Comparison of ENCODE assay signal across 23 cellular contexts in genomic region chr4:112201915-112202505, GRCh38. TPM values are rescaled to one million over a fixed set of nuclear protein-coding genes. Genes with fewer than 3 reads are reported as not detected.
DNase-seq lines count a peak whose midpoint lies in the region; ATAC-seq, FAIRE-seq and TF ChIP-seq lines count a peak whose summit lies in the region.
"Had no signal": no experiment of that assay in that cellular context is flagged by ENCODE, and none has a peak within 500 bp of the region (broad histone marks: within the 10 kb centered on the region; RNA-seq: fewer than 3 reads in every experiment).

No MANE protein-coding gene starts in this region.

- H3K9me3 Mint-ChIP-seq in GM23338: no peaks in the 10 kb centered on the region
- H3K9me3 Mint-ChIP-seq: effector memory CD8-positive, alpha-beta T cell; naive thymus-derived CD8-positive, alpha-beta T cell; stimulated activated naive B cell treated with anti-CD40 and anti-IgM and Interleukin-4, amounts not matched to agents 10 μg/mL and 1 μg/mL and 100 μg/mL, for 72 hours had no signal

- H3K27me3 Mint-ChIP-seq in GM23338 (ENCODE audit: insufficient read depth, low read depth, poor library complexity): no peaks in the 10 kb centered on the region
- H3K27me3 Mint-ChIP-seq: B cell; stimulated activated naive B cell treated with anti-CD40 and anti-IgM and Interleukin-4, amounts not matched to agents 10 μg/mL and 1 μg/mL and 100 μg/mL, for 72 hours had no signal

- no peaks in the 10 kb centered on the region for H3K36me3 Mint-ChIP-seq in GM23338 (ENCODE audit: low read depth)
- H3K36me3 Mint-ChIP-seq: activated CD8-positive, alpha-beta memory T cell treated with anti-CD3 and anti-CD28 coated beads, Interleukin-2, amount 10 ng/mL, durations not matched to agents 7 days and 5 days; naive thymus-derived CD8-positive, alpha-beta T cell; stimulated activated naive B cell treated with anti-CD40 and anti-IgM and Interleukin-4, amounts not matched to agents 10 μg/mL and 1 μg/mL and 100 μg/mL, for 72 hours had no signal

- H3K4me2 ChIP-seq in GM23338 (no peak overlapping the region), osteoblast (ENCODE audit: insufficient read depth, low read length) (no peak overlapping the region)

- H2AFZ ChIP-seq in GM23338: peak overlapping the region; percentile 76; the same call in 1 of the 2 replicates
- H2AFZ ChIP-seq in osteoblast (ENCODE audit: low read length): no peak overlapping the region

- H3K79me2 ChIP-seq in GM23338 (replicated peaks; ENCODE audit: insufficient read depth) (no peaks in the 10 kb centered on the region), osteoblast (ENCODE audit: insufficient read depth, low read length) (no peaks in the 10 kb centered on the region)

- peaks cover 8% of the 10 kb centered on the region; the same call in 1 of the 2 replicates for H3K9me2 ChIP-seq in GM23338 (ENCODE audit: insufficient read depth)

- H3K36me3 ChIP-seq in GM23338 (ENCODE audit: insufficient read depth) (no peaks in the 10 kb centered on the region), iPS-15b (ENCODE audit: control insufficient read depth, insufficient read depth, low read length) (no peaks in the 10 kb centered on the region), osteoblast (ENCODE audit: insufficient read depth, low read length) (no peaks in the 10 kb centered on the region)
- H3K36me3 ChIP-seq: heart right ventricle, transverse colon had no signal

- no peak overlapping the region for H3K27ac ChIP-seq in GM23338 (ENCODE audit: low read depth)
- no peak overlapping the region for H3K27ac ChIP-seq in osteoblast (ENCODE audit: low read depth, low read length)
- H3K27ac ChIP-seq: heart right ventricle, transverse colon had no signal

- peak; percentile 20 for DNase-seq in GM23338 (ENCODE audit: low spot score)
- no peak for DNase-seq in frontal cortex (ENCODE audit: low spot score in 2 of 2)
- no peak for DNase-seq in osteoblast (ENCODE audit: insufficient read length, low spot score, missing footprints)
- DNase-seq: activated CD4-positive, CD25-positive, alpha-beta regulatory T cell; activated CD8-positive, alpha-beta memory T cell treated with anti-CD3 and anti-CD28 coated beads, Interleukin-2, amount 10 ng/mL, durations not matched to agents 7 days and 5 days; activated gamma-delta T cell; amniotic stem cell; effector memory CD8-positive, alpha-beta T cell; GDM1; heart right ventricle; IMR-90; islet precursor cell; mammary epithelial cell; naive thymus-derived CD8-positive, alpha-beta T cell; NCI-H1930; SHP77 treated with DMSO at 0.1 percent for 48 hours; stimulated activated naive B cell treated with anti-CD40 and anti-IgM and Interleukin-4, amounts not matched to agents 10 μg/mL and 1 μg/mL and 100 μg/mL, for 72 hours; transverse colon had no signal

- no peak overlapping the region for H3K4me3 ChIP-seq in GM23338
- H3K4me3 ChIP-seq in iPS-15b (ENCODE audit: low read depth, low read length): no peak overlapping the region
- H3K4me3 ChIP-seq in osteoblast (ENCODE audit: insufficient read depth, low read length): no peak overlapping the region
- H3K4me3 ChIP-seq: heart right ventricle, transverse colon had no signal

- peaks cover 4% of the 10 kb centered on the region; the same call in 1 of the 2 replicates for H3K4me1 ChIP-seq in GM23338 (ENCODE audit: insufficient read depth)
- peaks cover 5% of the 10 kb centered on the region for H3K4me1 ChIP-seq in iPS-15b (ENCODE audit: control insufficient read depth, insufficient read depth, low read length)
- H3K4me1 ChIP-seq in osteoblast (ENCODE audit: insufficient read depth, low read length): no peaks in the 10 kb centered on the region
- H3K4me1 ChIP-seq: heart right ventricle, transverse colon had no signal

- H4K20me1 ChIP-seq in GM23338 (replicated peaks; ENCODE audit: insufficient read depth) (no peaks in the 10 kb centered on the region), osteoblast (ENCODE audit: insufficient read depth, low read length) (no peaks in the 10 kb centered on the region)

- H3K27me3 ChIP-seq in GM23338 (ENCODE audit: insufficient read depth) (no peaks in the 10 kb centered on the region), iPS-15b (ENCODE audit: control insufficient read depth, insufficient read depth, low read length) (no peaks in the 10 kb centered on the region), osteoblast (ENCODE audit: insufficient read depth, low read length) (no peaks in the 10 kb centered on the region)
- H3K27me3 ChIP-seq: heart right ventricle, transverse colon had no signal

- peaks cover 9% of the 10 kb centered on the region for H3K4me1 Mint-ChIP-seq in GM23338
- H3K4me1 Mint-ChIP-seq: B cell; naive thymus-derived CD8-positive, alpha-beta T cell had no signal

- peak overlapping the region; percentile 16 for H3K9ac ChIP-seq in iPS-15b (ENCODE audit: low read depth, low read length)

- ATAC-seq in GM18870 (IDR thresholded peaks at IDR 0.05; ENCODE audit: unreplicated experiment) (peak; percentile 30), GM23338 (peak; percentile 45), HG03378 (IDR thresholded peaks at IDR 0.05; ENCODE audit: unreplicated experiment) (peak; percentile 35), SK-N-SH treated with all-trans-retinoic acid at 6 μM for 48 hours (no peak)
- ATAC-seq: activated CD8-positive, alpha-beta memory T cell treated with anti-CD3 and anti-CD28 coated beads, Interleukin-2, amount 10 ng/mL, durations not matched to agents 7 days and 5 days; effector memory CD8-positive, alpha-beta T cell; heart right ventricle; naive thymus-derived CD8-positive, alpha-beta T cell had no signal

- H3K4me3 Mint-ChIP-seq in GM23338: no peak overlapping the region
- H3K4me3 Mint-ChIP-seq: activated CD8-positive, alpha-beta memory T cell treated with anti-CD3 and anti-CD28 coated beads, Interleukin-2, amount 10 ng/mL, durations not matched to agents 7 days and 5 days; B cell; effector memory CD8-positive, alpha-beta T cell; naive thymus-derived CD8-positive, alpha-beta T cell; stimulated activated naive B cell treated with anti-CD40 and anti-IgM and Interleukin-4, amounts not matched to agents 10 μg/mL and 1 μg/mL and 100 μg/mL, for 72 hours had no signal

- no peak overlapping the region; the same call in 1 of the 2 replicates for H3K27ac Mint-ChIP-seq in GM23338
- H3K27ac Mint-ChIP-seq: activated CD8-positive, alpha-beta memory T cell treated with anti-CD3 and anti-CD28 coated beads, Interleukin-2, amount 10 ng/mL, durations not matched to agents 7 days and 5 days; B cell; effector memory CD8-positive, alpha-beta T cell; stimulated activated naive B cell treated with anti-CD40 and anti-IgM and Interleukin-4, amounts not matched to agents 10 μg/mL and 1 μg/mL and 100 μg/mL, for 72 hours had no signal

- H3K9me3 ChIP-seq in iPS-15b (ENCODE audit: control insufficient read depth, insufficient read depth, low read length) (no peaks in the 10 kb centered on the region), osteoblast (ENCODE audit: low read depth, low read length) (no peaks in the 10 kb centered on the region)
- H3K9me3 ChIP-seq: heart right ventricle, transverse colon had no signal

- no peak for FAIRE-seq in frontal cortex (lab: Jason Lieb, UNC)

- H3F3A ChIP-seq in GM23338 (replicated peaks; ENCODE audit: low read depth): no peaks in the 10 kb centered on the region

- TF ChIP-seq CTCF in GM23338 (conservative IDR thresholded peaks at IDR 0.05; ENCODE audit: low read depth in 2 of 2) (no peak), osteoblast (IDR thresholded peaks at IDR 0.05; ENCODE audit: extremely low read depth, low read depth, low read length) (no peak)

TF ChIP-seq in GM23338, 12 proteins besides CTCF, POLR2A, EP300 and RAD21 (continues in another document):
- no peak for TF ChIP-seq ETS1 (IDR thresholded peaks at IDR 0.05)

TF ChIP-seq in SK-N-SH treated with all-trans-retinoic acid at 6 μM for 48 hours, 23 proteins besides CTCF, POLR2A, EP300 and RAD21:
- TF ChIP-seq ZNF70 (CRISPR knock-in tag; IDR thresholded peaks at IDR 0.05): no peak
- no peak for TF ChIP-seq ZFP30 (CRISPR knock-in tag; IDR thresholded peaks at IDR 0.05)
- TF ChIP-seq TCF4 (CRISPR knock-in tag; IDR thresholded peaks at IDR 0.05; ENCODE audit: borderline replicate concordance): no peak
- no peak for TF ChIP-seq GLIS3 (CRISPR knock-in tag; IDR thresholded peaks at IDR 0.05)
- TF ChIP-seq SNAI2 (CRISPR knock-in tag; IDR thresholded peaks at IDR 0.05): no peak
- no peak for TF ChIP-seq CSDC2 (CRISPR knock-in tag; IDR thresholded peaks at IDR 0.05)
- TF ChIP-seq POU6F1 (CRISPR knock-in tag; IDR thresholded peaks at IDR 0.05; ENCODE audit: borderline replicate concordance, low read depth): no peak
- TF ChIP-seq TOX (CRISPR knock-in tag; IDR thresholded peaks at IDR 0.05; ENCODE audit: borderline replicate concordance): no peak

RNA-seq across cellular contexts. Expression of gene AP1AR, which starts 29.6 kb away (rescaled TPM):
- total RNA-seq in GM23338 (2014; rRNA removed; shearing (Covaris generic)): 25.5 and 28.0 TPM in 2 replicates
- 17.5 and 18.5 TPM in 2 replicates for polyA plus RNA-seq in GM23338 (2016; fragmentation: Nextera tagmentation; extraction: Ambion mirVana)
- total RNA-seq in frontal cortex (119 TPM), osteoblast (27.7 and 28.2 TPM in 2 replicates)

RNA-seq across cellular contexts. Expression of gene FAM241A, which starts 56.8 kb away (rescaled TPM):
- 0.43 and 0.63 TPM in 2 replicates for total RNA-seq in GM23338 (2014; rRNA removed; shearing (Covaris generic))
- 0.58 and 0.66 TPM in 2 replicates for polyA plus RNA-seq in GM23338 (2016; fragmentation: Nextera tagmentation; extraction: Ambion mirVana)
- total RNA-seq in frontal cortex: 6.5 TPM
- 2.1 and 2.2 TPM in 2 replicates for total RNA-seq in osteoblast
